1 cellular context compared by ENCODE assay signal in the genomic region with DNA sequence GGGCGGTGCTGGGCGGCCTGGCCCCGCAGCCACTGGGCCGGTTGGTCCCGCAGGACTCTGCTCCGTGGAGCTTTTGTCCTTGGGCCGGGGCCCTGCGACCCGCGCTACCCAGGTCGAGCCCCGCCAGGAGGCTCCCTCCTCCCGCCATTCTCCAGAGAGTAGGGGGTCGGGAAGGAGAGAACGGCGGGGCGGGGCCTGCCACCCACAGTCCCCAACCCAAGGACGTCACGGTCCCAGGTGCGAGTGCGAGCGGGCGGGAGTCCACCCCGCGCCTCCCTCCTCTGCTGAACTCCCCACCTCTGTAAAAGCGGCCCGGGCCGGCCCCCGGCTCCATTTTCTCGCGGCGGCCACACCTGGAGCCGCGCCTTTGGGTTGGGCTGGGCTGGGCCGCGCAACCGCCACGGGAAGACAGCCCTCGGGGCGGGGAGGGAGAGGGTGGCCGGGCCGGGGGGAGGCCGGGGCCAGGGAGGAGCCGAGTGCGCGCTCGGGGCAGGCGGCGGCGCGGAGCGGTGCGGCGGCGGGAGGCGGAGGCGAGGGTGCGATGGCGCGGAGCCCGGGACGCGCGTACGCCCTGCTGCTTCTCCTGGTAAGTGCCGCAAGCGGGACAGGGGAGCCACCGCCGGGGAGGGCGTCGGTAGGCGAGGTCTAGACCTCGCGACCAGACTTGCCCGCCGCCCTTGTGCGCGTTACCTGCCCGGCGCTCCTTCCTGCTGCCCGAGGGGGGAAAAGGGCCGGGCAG.
A peak's percentile ranks its signal among the peaks of the same experiment; 100 is the strongest.
TF ChIP-seq lines count a peak whose summit lies in the region.

A gene (plus strand): TSS at position 467 of the 739 bp plus-strand sequence. CDS start 75 bp downstream, at position 542.

TF ChIP-seq in K562, 482 proteins besides CTCF, POLR2A, EP300 and RAD21 (continued from another document and continues in another):
- TF ChIP-seq, protein P1, sequence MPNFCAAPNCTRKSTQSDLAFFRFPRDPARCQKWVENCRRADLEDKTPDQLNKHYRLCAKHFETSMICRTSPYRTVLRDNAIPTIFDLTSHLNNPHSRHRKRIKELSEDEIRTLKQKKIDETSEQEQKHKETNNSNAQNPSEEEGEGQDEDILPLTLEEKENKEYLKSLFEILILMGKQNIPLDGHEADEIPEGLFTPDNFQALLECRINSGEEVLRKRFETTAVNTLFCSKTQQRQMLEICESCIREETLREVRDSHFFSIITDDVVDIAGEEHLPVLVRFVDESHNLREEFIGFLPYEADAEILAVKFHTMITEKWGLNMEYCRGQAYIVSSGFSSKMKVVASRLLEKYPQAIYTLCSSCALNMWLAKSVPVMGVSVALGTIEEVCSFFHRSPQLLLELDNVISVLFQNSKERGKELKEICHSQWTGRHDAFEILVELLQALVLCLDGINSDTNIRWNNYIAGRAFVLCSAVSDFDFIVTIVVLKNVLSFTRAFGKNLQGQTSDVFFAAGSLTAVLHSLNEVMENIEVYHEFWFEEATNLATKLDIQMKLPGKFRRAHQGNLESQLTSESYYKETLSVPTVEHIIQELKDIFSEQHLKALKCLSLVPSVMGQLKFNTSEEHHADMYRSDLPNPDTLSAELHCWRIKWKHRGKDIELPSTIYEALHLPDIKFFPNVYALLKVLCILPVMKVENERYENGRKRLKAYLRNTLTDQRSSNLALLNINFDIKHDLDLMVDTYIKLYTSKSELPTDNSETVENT (CRISPR knock-in tag; IDR thresholded peaks at IDR 0.05): peak; percentile 88
- no peak for TF ChIP-seq SRSF3 (IDR thresholded peaks at IDR 0.05; ENCODE audit: insufficient read depth, low read length)
- 0 out of 2 replicates have a peak, but pooled peaks have one; percentile 6 for TF ChIP-seq CBX1 (IDR thresholded peaks at IDR 0.05; ENCODE audit: low read depth)
- TF ChIP-seq, protein P2, sequence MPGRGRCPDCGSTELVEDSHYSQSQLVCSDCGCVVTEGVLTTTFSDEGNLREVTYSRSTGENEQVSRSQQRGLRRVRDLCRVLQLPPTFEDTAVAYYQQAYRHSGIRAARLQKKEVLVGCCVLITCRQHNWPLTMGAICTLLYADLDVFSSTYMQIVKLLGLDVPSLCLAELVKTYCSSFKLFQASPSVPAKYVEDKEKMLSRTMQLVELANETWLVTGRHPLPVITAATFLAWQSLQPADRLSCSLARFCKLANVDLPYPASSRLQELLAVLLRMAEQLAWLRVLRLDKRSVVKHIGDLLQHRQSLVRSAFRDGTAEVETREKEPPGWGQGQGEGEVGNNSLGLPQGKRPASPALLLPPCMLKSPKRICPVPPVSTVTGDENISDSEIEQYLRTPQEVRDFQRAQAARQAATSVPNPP (IDR thresholded peaks at IDR 0.05; ENCODE audit: borderline replicate concordance, insufficient read depth, insufficient read length): no peak
- peak; percentile 34; the same call in 1 of the 2 replicates for TF ChIP-seq ZBTB7A (IDR thresholded peaks at IDR 0.05; ENCODE audit: borderline replicate concordance, control insufficient read depth, low read depth, low read length)
- TF ChIP-seq ETV6 (IDR thresholded peaks at IDR 0.05; ENCODE audit: borderline replicate concordance in 1 of 2, low read depth in 2 of 2, low read length in 1 of 2): no peak
- TF ChIP-seq ETV6 (CRISPR knock-in tag; IDR thresholded peaks at IDR 0.05; ENCODE audit: borderline replicate concordance): no peak
- no peak for TF ChIP-seq U2AF2 (optimal IDR thresholded peaks at IDR 0.05; ENCODE audit: low read depth, low read length)
- TF ChIP-seq YBX1 (IDR thresholded peaks at IDR 0.05): no peak
- TF ChIP-seq, protein P3, sequence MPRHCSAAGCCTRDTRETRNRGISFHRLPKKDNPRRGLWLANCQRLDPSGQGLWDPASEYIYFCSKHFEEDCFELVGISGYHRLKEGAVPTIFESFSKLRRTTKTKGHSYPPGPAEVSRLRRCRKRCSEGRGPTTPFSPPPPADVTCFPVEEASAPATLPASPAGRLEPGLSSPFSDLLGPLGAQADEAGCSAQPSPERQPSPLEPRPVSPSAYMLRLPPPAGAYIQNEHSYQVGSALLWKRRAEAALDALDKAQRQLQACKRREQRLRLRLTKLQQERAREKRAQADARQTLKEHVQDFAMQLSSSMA (CRISPR knock-in tag; IDR thresholded peaks at IDR 0.05): no peak
- TF ChIP-seq MTA2 (IDR thresholded peaks at IDR 0.05; ENCODE audit: low read depth): no peak
- TF ChIP-seq, protein P4, sequence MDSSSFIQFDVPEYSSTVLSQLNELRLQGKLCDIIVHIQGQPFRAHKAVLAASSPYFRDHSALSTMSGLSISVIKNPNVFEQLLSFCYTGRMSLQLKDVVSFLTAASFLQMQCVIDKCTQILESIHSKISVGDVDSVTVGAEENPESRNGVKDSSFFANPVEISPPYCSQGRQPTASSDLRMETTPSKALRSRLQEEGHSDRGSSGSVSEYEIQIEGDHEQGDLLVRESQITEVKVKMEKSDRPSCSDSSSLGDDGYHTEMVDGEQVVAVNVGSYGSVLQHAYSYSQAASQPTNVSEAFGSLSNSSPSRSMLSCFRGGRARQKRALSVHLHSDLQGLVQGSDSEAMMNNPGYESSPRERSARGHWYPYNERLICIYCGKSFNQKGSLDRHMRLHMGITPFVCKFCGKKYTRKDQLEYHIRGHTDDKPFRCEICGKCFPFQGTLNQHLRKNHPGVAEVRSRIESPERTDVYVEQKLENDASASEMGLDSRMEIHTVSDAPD (CRISPR knock-in tag; IDR thresholded peaks at IDR 0.05): no peak
- TF ChIP-seq, protein P5, sequence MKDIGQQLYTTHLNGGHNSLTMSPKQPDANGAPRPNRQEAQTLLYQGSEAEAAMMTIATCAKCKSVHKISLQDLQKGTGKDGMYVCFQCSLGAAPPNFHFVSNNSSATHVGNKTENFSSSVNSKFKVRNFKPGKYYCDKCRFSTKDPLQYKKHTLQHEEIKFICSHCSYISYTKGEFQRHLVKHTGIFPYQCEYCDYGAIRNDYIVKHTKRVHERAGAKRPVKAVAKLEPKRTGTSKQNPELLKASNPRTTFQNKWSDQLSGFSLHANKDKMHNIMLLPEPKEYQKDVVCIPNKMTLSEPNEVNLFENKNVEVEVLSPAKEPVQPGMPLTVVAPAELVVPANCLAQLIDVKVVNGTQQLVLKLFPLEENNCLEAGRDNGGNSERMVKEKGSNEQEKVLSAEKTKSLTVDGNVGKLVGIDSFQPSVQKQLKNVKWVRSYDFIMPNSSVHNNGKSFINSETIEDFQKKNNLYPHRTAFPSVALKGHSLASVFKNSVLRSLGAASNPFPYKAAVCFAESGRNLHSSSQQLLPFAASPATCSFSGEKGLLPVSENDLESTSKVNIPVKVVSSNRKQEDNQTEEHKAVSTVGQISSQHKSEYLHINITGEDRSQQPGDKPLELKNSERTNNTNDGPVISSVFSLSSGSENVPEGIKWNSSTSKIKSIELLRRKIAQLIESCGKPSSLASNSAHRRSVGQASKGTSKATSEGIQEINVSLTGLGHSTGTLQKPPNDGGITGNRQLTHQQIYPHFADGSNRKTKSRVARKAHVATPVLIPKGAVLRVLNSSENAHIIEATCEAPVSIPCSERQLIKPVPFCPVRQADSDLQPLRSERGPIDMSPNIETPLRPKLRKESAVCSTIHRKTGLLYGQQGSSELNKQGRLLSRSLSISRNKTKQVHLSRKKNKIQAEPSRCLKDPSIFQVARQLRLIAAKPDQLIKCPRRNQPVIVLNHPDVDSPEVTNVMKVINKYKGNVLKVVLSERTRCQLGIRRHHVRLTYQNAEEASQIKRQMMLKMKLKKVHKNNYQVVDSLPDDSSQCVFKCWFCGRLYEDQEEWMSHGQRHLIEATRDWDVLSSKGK (CRISPR knock-in tag; IDR thresholded peaks at IDR 0.05): no peak
- no peak for TF ChIP-seq SRSF7 (optimal IDR thresholded peaks at IDR 0.05; ENCODE audit: low read depth, low read length)
- no peak for TF ChIP-seq ATF7 (IDR thresholded peaks at IDR 0.05)
- TF ChIP-seq, protein P6, sequence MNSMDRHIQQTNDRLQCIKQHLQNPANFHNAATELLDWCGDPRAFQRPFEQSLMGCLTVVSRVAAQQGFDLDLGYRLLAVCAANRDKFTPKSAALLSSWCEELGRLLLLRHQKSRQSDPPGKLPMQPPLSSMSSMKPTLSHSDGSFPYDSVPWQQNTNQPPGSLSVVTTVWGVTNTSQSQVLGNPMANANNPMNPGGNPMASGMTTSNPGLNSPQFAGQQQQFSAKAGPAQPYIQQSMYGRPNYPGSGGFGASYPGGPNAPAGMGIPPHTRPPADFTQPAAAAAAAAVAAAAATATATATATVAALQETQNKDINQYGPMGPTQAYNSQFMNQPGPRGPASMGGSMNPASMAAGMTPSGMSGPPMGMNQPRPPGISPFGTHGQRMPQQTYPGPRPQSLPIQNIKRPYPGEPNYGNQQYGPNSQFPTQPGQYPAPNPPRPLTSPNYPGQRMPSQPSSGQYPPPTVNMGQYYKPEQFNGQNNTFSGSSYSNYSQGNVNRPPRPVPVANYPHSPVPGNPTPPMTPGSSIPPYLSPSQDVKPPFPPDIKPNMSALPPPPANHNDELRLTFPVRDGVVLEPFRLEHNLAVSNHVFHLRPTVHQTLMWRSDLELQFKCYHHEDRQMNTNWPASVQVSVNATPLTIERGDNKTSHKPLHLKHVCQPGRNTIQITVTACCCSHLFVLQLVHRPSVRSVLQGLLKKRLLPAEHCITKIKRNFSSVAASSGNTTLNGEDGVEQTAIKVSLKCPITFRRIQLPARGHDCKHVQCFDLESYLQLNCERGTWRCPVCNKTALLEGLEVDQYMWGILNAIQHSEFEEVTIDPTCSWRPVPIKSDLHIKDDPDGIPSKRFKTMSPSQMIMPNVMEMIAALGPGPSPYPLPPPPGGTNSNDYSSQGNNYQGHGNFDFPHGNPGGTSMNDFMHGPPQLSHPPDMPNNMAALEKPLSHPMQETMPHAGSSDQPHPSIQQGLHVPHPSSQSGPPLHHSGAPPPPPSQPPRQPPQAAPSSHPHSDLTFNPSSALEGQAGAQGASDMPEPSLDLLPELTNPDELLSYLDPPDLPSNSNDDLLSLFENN (IDR thresholded peaks at IDR 0.05; ENCODE audit: low read depth in 2 of 2, low read length in 2 of 2): no peak
- no peak for TF ChIP-seq TRIM28 (IDR thresholded peaks at IDR 0.05)
- peak; percentile 42 for TF ChIP-seq RBM22 (IDR thresholded peaks at IDR 0.05; ENCODE audit: low read depth, low read length, poor library complexity, severe bottlenecking)
- peak in 1 of 2 experiments; percentile 37; a peak in 1 of 4 replicates for TF ChIP-seq SIN3A (IDR thresholded peaks at IDR 0.05; ENCODE audit: borderline replicate concordance in 2 of 2, control insufficient read depth in 1 of 2, low read depth in 2 of 2, low read length in 2 of 2)
- TF ChIP-seq, protein P7, sequence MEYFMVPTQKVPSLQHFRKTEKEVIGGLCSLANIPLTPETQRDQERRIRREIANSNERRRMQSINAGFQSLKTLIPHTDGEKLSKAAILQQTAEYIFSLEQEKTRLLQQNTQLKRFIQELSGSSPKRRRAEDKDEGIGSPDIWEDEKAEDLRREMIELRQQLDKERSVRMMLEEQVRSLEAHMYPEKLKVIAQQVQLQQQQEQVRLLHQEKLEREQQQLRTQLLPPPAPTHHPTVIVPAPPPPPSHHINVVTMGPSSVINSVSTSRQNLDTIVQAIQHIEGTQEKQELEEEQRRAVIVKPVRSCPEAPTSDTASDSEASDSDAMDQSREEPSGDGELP (CRISPR knock-in tag; IDR thresholded peaks at IDR 0.05; ENCODE audit: borderline replicate concordance): peak; percentile 30; the same call in 1 of the 2 replicates
- TF ChIP-seq U2AF1 (optimal IDR thresholded peaks at IDR 0.05; ENCODE audit: low read depth, low read length): no peak
- TF ChIP-seq MCM5 (IDR thresholded peaks at IDR 0.05; ENCODE audit: low read depth): no peak
- peak; percentile 65 for TF ChIP-seq PCBP1 (IDR thresholded peaks at IDR 0.05; ENCODE audit: low read depth, low read length, poor library complexity, severe bottlenecking)
- peak; percentile 47; the same call in 1 of the 2 replicates for TF ChIP-seq FOSL1 (tag; conservative IDR thresholded peaks at IDR 0.05)
- peak; percentile 91 for TF ChIP-seq ZFX (CRISPR knock-in tag; IDR thresholded peaks at IDR 0.05)
- TF ChIP-seq TAL1 (IDR thresholded peaks at IDR 0.05): no peak
- TF ChIP-seq, protein P8, sequence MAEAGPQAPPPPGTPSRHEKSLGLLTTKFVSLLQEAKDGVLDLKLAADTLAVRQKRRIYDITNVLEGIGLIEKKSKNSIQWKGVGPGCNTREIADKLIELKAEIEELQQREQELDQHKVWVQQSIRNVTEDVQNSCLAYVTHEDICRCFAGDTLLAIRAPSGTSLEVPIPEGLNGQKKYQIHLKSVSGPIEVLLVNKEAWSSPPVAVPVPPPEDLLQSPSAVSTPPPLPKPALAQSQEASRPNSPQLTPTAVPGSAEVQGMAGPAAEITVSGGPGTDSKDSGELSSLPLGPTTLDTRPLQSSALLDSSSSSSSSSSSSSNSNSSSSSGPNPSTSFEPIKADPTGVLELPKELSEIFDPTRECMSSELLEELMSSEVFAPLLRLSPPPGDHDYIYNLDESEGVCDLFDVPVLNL (CRISPR knock-in tag; IDR thresholded peaks at IDR 0.05; ENCODE audit: low read depth): 0 out of 2 replicates have a peak, but pooled peaks have one; percentile 35
- TF ChIP-seq NFIX (CRISPR knock-in tag; IDR thresholded peaks at IDR 0.05; ENCODE audit: low read depth): no peak
- TF ChIP-seq POLR2AphosphoS2 (IDR thresholded peaks at IDR 0.05; ENCODE audit: low read length): no peak; the same call in 1 of the 2 replicates
- TF ChIP-seq KDM5B (IDR thresholded peaks at IDR 0.05; ENCODE audit: insufficient replicate concordance, low read depth, low read length): peak; percentile 78
- TF ChIP-seq COPS2 (conservative IDR thresholded peaks at IDR 0.05): no peak
- TF ChIP-seq ZNF696 (CRISPR knock-in tag; conservative IDR thresholded peaks at IDR 0.05): no peak
- TF ChIP-seq SMARCC2 (IDR thresholded peaks at IDR 0.05; ENCODE audit: low read depth): no peak
- peak; percentile 88 for TF ChIP-seq RBBP5 (IDR thresholded peaks at IDR 0.05; ENCODE audit: borderline replicate concordance, insufficient read depth, low read length, poor library complexity, severe bottlenecking)
- TF ChIP-seq, protein P9, sequence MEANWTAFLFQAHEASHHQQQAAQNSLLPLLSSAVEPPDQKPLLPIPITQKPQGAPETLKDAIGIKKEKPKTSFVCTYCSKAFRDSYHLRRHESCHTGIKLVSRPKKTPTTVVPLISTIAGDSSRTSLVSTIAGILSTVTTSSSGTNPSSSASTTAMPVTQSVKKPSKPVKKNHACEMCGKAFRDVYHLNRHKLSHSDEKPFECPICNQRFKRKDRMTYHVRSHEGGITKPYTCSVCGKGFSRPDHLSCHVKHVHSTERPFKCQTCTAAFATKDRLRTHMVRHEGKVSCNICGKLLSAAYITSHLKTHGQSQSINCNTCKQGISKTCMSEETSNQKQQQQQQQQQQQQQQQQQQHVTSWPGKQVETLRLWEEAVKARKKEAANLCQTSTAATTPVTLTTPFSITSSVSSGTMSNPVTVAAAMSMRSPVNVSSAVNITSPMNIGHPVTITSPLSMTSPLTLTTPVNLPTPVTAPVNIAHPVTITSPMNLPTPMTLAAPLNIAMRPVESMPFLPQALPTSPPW (CRISPR knock-in tag; IDR thresholded peaks at IDR 0.05): peak; percentile 99
- no peak for TF ChIP-seq ZNF212 (CRISPR knock-in tag; IDR thresholded peaks at IDR 0.05)
- no peak for TF ChIP-seq NFIC (IDR thresholded peaks at IDR 0.05)
- TF ChIP-seq ARID1B (IDR thresholded peaks at IDR 0.05): no peak
- no peak for TF ChIP-seq TAF7 (tag; IDR thresholded peaks at IDR 0.05)
